Comparison of ENCODE assay signal across 1 cellular context in the genomic region with DNA sequence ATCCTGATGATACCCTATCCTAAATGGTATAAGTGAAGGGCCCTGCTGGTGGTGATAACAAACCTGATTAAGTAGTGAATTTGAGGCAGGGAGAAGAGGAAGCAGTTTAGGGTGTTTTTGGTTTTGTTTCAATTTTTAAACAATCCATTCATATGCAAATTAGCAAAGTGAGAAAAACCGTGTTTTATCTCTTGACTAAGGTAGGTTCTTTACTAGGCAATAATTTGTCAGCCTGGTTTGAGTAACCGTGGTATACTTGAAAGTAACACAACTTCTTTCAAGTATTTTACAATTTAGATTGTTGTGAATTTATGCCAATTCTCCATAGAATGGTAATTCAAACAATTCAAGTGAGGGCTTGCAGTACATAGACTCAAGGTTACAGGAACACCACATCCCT.
TF ChIP-seq lines count a peak whose summit lies in the region.

No MANE protein-coding gene starts in this region.

TF ChIP-seq in GM23338, 12 proteins besides CTCF, POLR2A, EP300 and RAD21 (continued from another document):
- no peak for TF ChIP-seq NANOG (IDR thresholded peaks at IDR 0.05; ENCODE audit: borderline replicate concordance)
- TF ChIP-seq POLR2AphosphoS5 (IDR thresholded peaks at IDR 0.05; ENCODE audit: low read depth), result no peak
- TF ChIP-seq, protein P1, sequence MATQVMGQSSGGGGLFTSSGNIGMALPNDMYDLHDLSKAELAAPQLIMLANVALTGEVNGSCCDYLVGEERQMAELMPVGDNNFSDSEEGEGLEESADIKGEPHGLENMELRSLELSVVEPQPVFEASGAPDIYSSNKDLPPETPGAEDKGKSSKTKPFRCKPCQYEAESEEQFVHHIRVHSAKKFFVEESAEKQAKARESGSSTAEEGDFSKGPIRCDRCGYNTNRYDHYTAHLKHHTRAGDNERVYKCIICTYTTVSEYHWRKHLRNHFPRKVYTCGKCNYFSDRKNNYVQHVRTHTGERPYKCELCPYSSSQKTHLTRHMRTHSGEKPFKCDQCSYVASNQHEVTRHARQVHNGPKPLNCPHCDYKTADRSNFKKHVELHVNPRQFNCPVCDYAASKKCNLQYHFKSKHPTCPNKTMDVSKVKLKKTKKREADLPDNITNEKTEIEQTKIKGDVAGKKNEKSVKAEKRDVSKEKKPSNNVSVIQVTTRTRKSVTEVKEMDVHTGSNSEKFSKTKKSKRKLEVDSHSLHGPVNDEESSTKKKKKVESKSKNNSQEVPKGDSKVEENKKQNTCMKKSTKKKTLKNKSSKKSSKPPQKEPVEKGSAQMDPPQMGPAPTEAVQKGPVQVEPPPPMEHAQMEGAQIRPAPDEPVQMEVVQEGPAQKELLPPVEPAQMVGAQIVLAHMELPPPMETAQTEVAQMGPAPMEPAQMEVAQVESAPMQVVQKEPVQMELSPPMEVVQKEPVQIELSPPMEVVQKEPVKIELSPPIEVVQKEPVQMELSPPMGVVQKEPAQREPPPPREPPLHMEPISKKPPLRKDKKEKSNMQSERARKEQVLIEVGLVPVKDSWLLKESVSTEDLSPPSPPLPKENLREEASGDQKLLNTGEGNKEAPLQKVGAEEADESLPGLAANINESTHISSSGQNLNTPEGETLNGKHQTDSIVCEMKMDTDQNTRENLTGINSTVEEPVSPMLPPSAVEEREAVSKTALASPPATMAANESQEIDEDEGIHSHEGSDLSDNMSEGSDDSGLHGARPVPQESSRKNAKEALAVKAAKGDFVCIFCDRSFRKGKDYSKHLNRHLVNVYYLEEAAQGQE (IDR thresholded peaks at IDR 0.05; ENCODE audit: unreplicated experiment), result no peak
- no peak for TF ChIP-seq ZNF331 (CRISPR knock-in tag; IDR thresholded peaks at IDR 0.05; ENCODE audit: low read depth)
